Comparison of ENCODE assay signal across 7 cellular contexts in the genomic region with DNA sequence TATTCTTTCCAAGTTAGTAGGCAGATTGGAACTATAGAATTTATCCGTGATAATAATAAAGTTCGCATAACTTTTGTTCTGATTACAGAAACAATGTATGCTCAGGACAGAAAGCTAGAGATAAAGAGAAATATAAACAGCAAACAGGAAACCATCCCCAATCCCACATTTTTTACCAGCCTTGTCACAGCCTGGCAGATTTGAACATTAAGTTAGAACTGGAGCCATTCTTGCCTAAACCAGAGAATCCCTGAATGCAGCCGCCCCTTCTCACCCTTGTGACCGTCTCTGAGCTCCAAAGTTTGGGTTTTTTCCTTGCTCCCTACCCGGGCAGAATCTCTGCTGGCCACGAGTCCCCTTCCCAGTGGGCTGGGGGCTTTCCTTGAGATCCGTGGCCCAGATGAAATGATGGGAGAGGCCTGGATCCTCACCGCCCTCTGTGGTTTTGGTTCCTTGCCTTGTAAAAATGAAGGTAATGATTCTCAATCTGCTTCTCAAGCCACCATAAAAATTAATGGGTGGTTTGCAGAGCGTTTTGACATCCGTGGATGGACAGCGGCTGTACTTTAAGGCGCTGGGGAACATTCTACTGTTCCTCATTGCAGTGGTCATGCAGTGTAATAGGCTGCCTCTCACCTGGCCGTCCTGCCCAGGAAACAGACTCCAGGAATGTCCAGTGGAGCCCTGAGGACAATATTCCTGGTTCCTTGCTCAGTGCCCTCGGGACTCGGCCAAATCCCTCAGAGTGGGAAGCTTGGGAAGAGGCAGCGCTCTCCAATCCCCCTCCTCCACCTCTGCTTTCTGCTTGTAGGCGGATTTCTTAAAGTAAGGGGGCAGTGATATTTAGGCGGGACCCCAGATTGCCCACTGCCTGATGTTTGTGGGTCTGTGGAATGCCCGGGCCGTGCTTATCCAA. TPM values are rescaled to one million over a fixed set of nuclear protein-coding genes. Genes with fewer than 3 reads are reported as not detected.
A peak's percentile ranks its signal among the peaks of the same experiment; 100 is the strongest.
DNase-seq lines count a peak whose midpoint lies in the region; ATAC-seq and TF ChIP-seq lines count a peak whose summit lies in the region.

No MANE protein-coding gene starts in this region.

- peak overlapping the region; percentile 83 for H3K27ac ChIP-seq in smooth muscle cell (ENCODE audit: low read depth)

- ATAC-seq in HG02678 (IDR thresholded peaks at IDR 0.05; ENCODE audit: unreplicated experiment) (no peak), GM19035 (IDR thresholded peaks at IDR 0.05; ENCODE audit: unreplicated experiment) (no peak)

- H3K27ac Mint-ChIP-seq in activated T-helper 1 cell treated with anti-CD3 and anti-CD28 coated beads, Interleukin-12 subunit alpha, Interleukin-12 subunit beta, Interleukin-2, Interleukin-4 antibody, amounts not matched to agents 30 ng/mL and 10 ng/mL and 1 ng/mL, durations not matched to agents 14 hours and 24 hours and 36 hours = no peak overlapping the region

- DNase-seq in HT-29 (ENCODE audit: low spot score) (peak; percentile 45), iris pigment epithelial cell (ENCODE audit: low read depth) (peak; percentile 40), smooth muscle cell (lab: John Stamatoyannopoulos, UW; ENCODE audit: unreplicated experiment) (no peak), amniotic stem cell (lab: John Stamatoyannopoulos, UW) (no peak)
- no peak for DNase-seq in activated T-helper 1 cell treated with anti-CD3 and anti-CD28 coated beads, Interleukin-12 subunit alpha, Interleukin-12 subunit beta, Interleukin-2, Interleukin-4 antibody, amounts not matched to agents 30 ng/mL and 10 ng/mL and 1 ng/mL, durations not matched to agents 14 hours and 24 hours and 36 hours (ENCODE audit: low spot score)

- H3K9me3 Mint-ChIP-seq in activated T-helper 1 cell treated with anti-CD3 and anti-CD28 coated beads, Interleukin-12 subunit alpha, Interleukin-12 subunit beta, Interleukin-2, Interleukin-4 antibody, amounts not matched to agents 30 ng/mL and 10 ng/mL and 1 ng/mL, durations not matched to agents 14 hours and 24 hours and 36 hours = no peaks in the 10 kb centered on the region

- H3K27me3 ChIP-seq in smooth muscle cell (ENCODE audit: low read depth) = no peaks in the 10 kb centered on the region

- H3K4me3 ChIP-seq in smooth muscle cell = peak overlapping the region; percentile 93

- H3K4me1 ChIP-seq in smooth muscle cell (ENCODE audit: low read depth) = peaks cover 45% of the 10 kb centered on the region

- intact Hi-C loops in activated T-helper 1 cell treated with anti-CD3 and anti-CD28 coated beads, Interleukin-12 subunit alpha, Interleukin-12 subunit beta, Interleukin-2, Interleukin-4 antibody, amounts not matched to agents 30 ng/mL and 10 ng/mL and 1 ng/mL, durations not matched to agents 14 hours and 24 hours and 36 hours (cut with micrococcal nuclease) = no loop called here

- 7% methylated on average over 20 of the region's 20 CpGs for WGBS in smooth muscle cell (ENCODE audit: low lambda C conversion rate)

- peak overlapping the region; percentile 91 for H3K4me2 ChIP-seq in smooth muscle cell

- H3K36me3 Mint-ChIP-seq in activated T-helper 1 cell treated with anti-CD3 and anti-CD28 coated beads, Interleukin-12 subunit alpha, Interleukin-12 subunit beta, Interleukin-2, Interleukin-4 antibody, amounts not matched to agents 30 ng/mL and 10 ng/mL and 1 ng/mL, durations not matched to agents 14 hours and 24 hours and 36 hours (ENCODE audit: low read depth) = no peaks in the 10 kb centered on the region

- H3K9ac ChIP-seq in smooth muscle cell (ENCODE audit: low read depth) = peak overlapping the region; percentile 94

- peaks cover 22% of the 10 kb centered on the region for H3F3A ChIP-seq in smooth muscle cell (ENCODE audit: low read depth)

- peaks cover 62% of the 10 kb centered on the region for H3K79me2 ChIP-seq in smooth muscle cell (ENCODE audit: low read depth)

- no peaks in the 10 kb centered on the region for H3K4me1 Mint-ChIP-seq in activated T-helper 1 cell treated with anti-CD3 and anti-CD28 coated beads, Interleukin-12 subunit alpha, Interleukin-12 subunit beta, Interleukin-2, Interleukin-4 antibody, amounts not matched to agents 30 ng/mL and 10 ng/mL and 1 ng/mL, durations not matched to agents 14 hours and 24 hours and 36 hours (ENCODE audit: low read depth)

- peaks cover 62% of the 10 kb centered on the region for H3K27me3 Mint-ChIP-seq in activated T-helper 1 cell treated with anti-CD3 and anti-CD28 coated beads, Interleukin-12 subunit alpha, Interleukin-12 subunit beta, Interleukin-2, Interleukin-4 antibody, amounts not matched to agents 30 ng/mL and 10 ng/mL and 1 ng/mL, durations not matched to agents 14 hours and 24 hours and 36 hours (ENCODE audit: insufficient read depth)

- H2AFZ ChIP-seq in smooth muscle cell (ENCODE audit: low read depth) = no peak overlapping the region

- peak overlapping the region; percentile 58 for H3K4me3 Mint-ChIP-seq in activated T-helper 1 cell treated with anti-CD3 and anti-CD28 coated beads, Interleukin-12 subunit alpha, Interleukin-12 subunit beta, Interleukin-2, Interleukin-4 antibody, amounts not matched to agents 30 ng/mL and 10 ng/mL and 1 ng/mL, durations not matched to agents 14 hours and 24 hours and 36 hours

- peaks cover 54% of the 10 kb centered on the region for H4K20me1 ChIP-seq in smooth muscle cell (ENCODE audit: low read depth)

- no peaks in the 10 kb centered on the region for H3K36me3 ChIP-seq in smooth muscle cell (ENCODE audit: low read depth)

- no peak for TF ChIP-seq CTCF in smooth muscle cell (IDR thresholded peaks at IDR 0.05; ENCODE audit: borderline replicate concordance, insufficient read depth, poor library complexity, severe bottlenecking)

- H3K9me3 ChIP-seq in smooth muscle cell (replicated peaks; ENCODE audit: low read depth) = no peaks in the 10 kb centered on the region

RNA-seq across cellular contexts. Expression of a gene that starts 1.6 kb away (rescaled TPM):
- 42.9 and 44.5 TPM in 2 replicates for total RNA-seq in HT-29 (2014; rRNA removed; shearing (Covaris generic))
- 0.05 and 0.26 TPM in 2 replicates for total RNA-seq in activated T-helper 1 cell treated with anti-CD3 and anti-CD28 coated beads, Interleukin-12 subunit alpha, Interleukin-12 subunit beta, Interleukin-2, Interleukin-4 antibody, amounts not matched to agents 30 ng/mL and 10 ng/mL and 1 ng/mL, durations not matched to agents 14 hours and 24 hours and 36 hours
- 47.7 and 58.4 TPM in 2 replicates for total RNA-seq in smooth muscle cell
- 34.9 and 38.9 TPM in 2 replicates for polyA plus RNA-seq in smooth muscle cell

Comparison
In these comparisons a context has a peak if more than half of its experiments do, and no peak if none do; other contexts are left out.
1. DNase-seq: peak in HT-29 (single experiment) and iris pigment epithelial cell (single experiment); none in activated T-helper 1 cell treated with anti-CD3 and anti-CD28 coated beads, Interleukin-12 subunit alpha, Interleukin-12 subunit beta, Interleukin-2, Interleukin-4 antibody, amounts not matched to agents 30 ng/mL and 10 ng/mL and 1 ng/mL, durations not matched to agents 14 hours and 24 hours and 36 hours (single experiment), smooth muscle cell (single experiment) and amniotic stem cell (single experiment).
2. RNA of a gene that starts 1.6 kb away (total RNA-seq): 47.7 to 58.4 TPM in smooth muscle cell and 42.9 to 44.5 TPM in HT-29; 0.05 to 0.26 TPM in activated T-helper 1 cell treated with anti-CD3 and anti-CD28 coated beads, Interleukin-12 subunit alpha, Interleukin-12 subunit beta, Interleukin-2, Interleukin-4 antibody, amounts not matched to agents 30 ng/mL and 10 ng/mL and 1 ng/mL, durations not matched to agents 14 hours and 24 hours and 36 hours; every median in the first group is over 10 times any median in the second.